ENCODE assay signal across 1 cellular context in genomic region chr13:51767100-51767499, GRCh38.
TF ChIP-seq lines count a peak whose summit lies in the region.

No MANE protein-coding gene starts in this region.

TF ChIP-seq in Ishikawa, 13 proteins besides CTCF, POLR2A, EP300 and RAD21 (continued from another document):
- TF ChIP-seq, protein P1, sequence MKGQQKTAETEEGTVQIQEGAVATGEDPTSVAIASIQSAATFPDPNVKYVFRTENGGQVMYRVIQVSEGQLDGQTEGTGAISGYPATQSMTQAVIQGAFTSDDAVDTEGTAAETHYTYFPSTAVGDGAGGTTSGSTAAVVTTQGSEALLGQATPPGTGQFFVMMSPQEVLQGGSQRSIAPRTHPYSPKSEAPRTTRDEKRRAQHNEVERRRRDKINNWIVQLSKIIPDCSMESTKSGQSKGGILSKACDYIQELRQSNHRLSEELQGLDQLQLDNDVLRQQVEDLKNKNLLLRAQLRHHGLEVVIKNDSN (IDR thresholded peaks at IDR 0.05) = no peak
TF ChIP-seq in Ishikawa: peak in this region for 0.
